ENCODE assay signal across 30 cellular contexts in genomic region chr17:19020016-19020415, GRCh38. TPM values are rescaled to one million over a fixed set of nuclear protein-coding genes. Genes with fewer than 3 reads are reported as not detected.
DNase-seq lines count a peak whose midpoint lies in the region; ATAC-seq and TF ChIP-seq lines count a peak whose summit lies in the region.
"Had no signal": no experiment of that assay in that cellular context is flagged by ENCODE, and none has a peak within 500 bp of the region (broad histone marks: within the 10 kb centered on the region; RNA-seq: fewer than 3 reads in every experiment).

No MANE protein-coding gene starts in this region.

- H3K36me3 Mint-ChIP-seq in stimulated activated memory B cell treated with anti-CD40 and anti-IgM and Interleukin-4, amounts not matched to agents 10 μg/mL and 1 μg/mL and 100 μg/mL, for 72 hours, result peaks cover 38% of the 10 kb centered on the region

- H3K27me3 Mint-ChIP-seq in stimulated activated memory B cell treated with anti-CD40 and anti-IgM and Interleukin-4, amounts not matched to agents 10 μg/mL and 1 μg/mL and 100 μg/mL, for 72 hours, result no peaks in the 10 kb centered on the region

- H3K4me3 Mint-ChIP-seq in stimulated activated memory B cell treated with anti-CD40 and anti-IgM and Interleukin-4, amounts not matched to agents 10 μg/mL and 1 μg/mL and 100 μg/mL, for 72 hours, result no peak overlapping the region
- H3K4me3 Mint-ChIP-seq: neural crest cell had no signal

- peak overlapping the region; percentile 61 for H3K27ac Mint-ChIP-seq in stimulated activated memory B cell treated with anti-CD40 and anti-IgM and Interleukin-4, amounts not matched to agents 10 μg/mL and 1 μg/mL and 100 μg/mL, for 72 hours
- H3K27ac Mint-ChIP-seq: progenitor cell of endocrine pancreas had no signal

- H3K27me3 ChIP-seq in right atrium auricular region, result no peaks in the 10 kb centered on the region
- H3K27me3 ChIP-seq in RWPE2 (ENCODE audit: insufficient read depth, poor library complexity, severe bottlenecking), result no peaks in the 10 kb centered on the region
- H3K27me3 ChIP-seq in left ventricle myocardium inferior (ENCODE audit: low read depth), result no peaks in the 10 kb centered on the region
- H3K27me3 ChIP-seq: left lung, SJSA1, testis, vagina had no signal

- H3K9me3 ChIP-seq in right atrium auricular region (no peaks in the 10 kb centered on the region), RWPE2 (ENCODE audit: severe bottlenecking) (no peaks in the 10 kb centered on the region), left ventricle myocardium inferior (replicated peaks) (no peaks in the 10 kb centered on the region)
- H3K9me3 ChIP-seq: HAP-1, left lung, SJSA1, testis, vagina had no signal

- ATAC-seq in Right ventricle myocardium inferior (no peak), RWPE2 (ENCODE audit: low read depth) (no peak), GM18858 (IDR thresholded peaks at IDR 0.05; ENCODE audit: unreplicated experiment) (no peak)
- no peak for ATAC-seq in stimulated activated memory B cell treated with anti-CD40 and anti-IgM and Interleukin-4, amounts not matched to agents 10 μg/mL and 1 μg/mL and 100 μg/mL, for 72 hours
- ATAC-seq: left lung, Panc1 had no signal

- intact Hi-C loops in Right ventricle myocardium inferior (cut with DNase I) (no loop called here), left ventricle myocardium inferior (cut with micrococcal nuclease) (no loop called here)

- peaks cover 74% of the 10 kb centered on the region for H3K4me1 Mint-ChIP-seq in stimulated activated memory B cell treated with anti-CD40 and anti-IgM and Interleukin-4, amounts not matched to agents 10 μg/mL and 1 μg/mL and 100 μg/mL, for 72 hours

- DNase-seq in Right ventricle myocardium inferior (ENCODE audit: missing footprints) (peak; percentile 30), right atrium auricular region (ENCODE audit: low spot score) (no peak), RWPE2 (ENCODE audit: low spot score) (peak; percentile 19), left ventricle myocardium inferior (peak; percentile 0), NCI-H2227 (lab: John Stamatoyannopoulos, UW; ENCODE audit: unreplicated experiment) (no peak), substantia nigra (lab: John Stamatoyannopoulos, UW) (no peak)
- DNase-seq: activated CD4-positive, alpha-beta T cell treated with anti-CD3 and anti-CD28 coated beads, Interleukin-2, amount 50 U/mL, for 4 hours; activated CD8-positive, alpha-beta memory T cell treated with anti-CD3 and anti-CD28 coated beads, Interleukin-2, amount 50 U/mL, for 48 hours; activated effector memory CD4-positive, alpha-beta T cell treated with Interleukin-2 at 50 U/mL for 16 hours; brain microvascular endothelial cell; C1 segment of cervical spinal cord; effector memory CD4-positive, alpha-beta T cell; foreskin fibroblast; Kasumi-1; midbrain; MV-4-11; NK-92 treated with Interleukin-12 subunit alpha and Interleukin-12 subunit beta, amount 100 ng/mL, for 24 hours; stimulated activated CD4-positive, alpha-beta T cell treated with anti-CD3 and anti-CD28 coated beads, Interleukin-1b, Interleukin-23, amount 100 ng/mL, for 48 hours; T-helper 1 cell; testis had no signal

- H3K36me3 ChIP-seq in right atrium auricular region (no peaks in the 10 kb centered on the region), RWPE2 (ENCODE audit: low read depth) (no peaks in the 10 kb centered on the region), left ventricle myocardium inferior (no peaks in the 10 kb centered on the region)
- H3K36me3 ChIP-seq: brain microvascular endothelial cell, HAP-1, left lung, SJSA1, vagina had no signal

- TF ChIP-seq CTCF in right atrium auricular region (IDR thresholded peaks at IDR 0.05), result no peak
- TF ChIP-seq CTCF in RWPE2 (IDR thresholded peaks at IDR 0.05; ENCODE audit: poor library complexity, severe bottlenecking), result no peak
- no peak for TF ChIP-seq CTCF in left ventricle myocardium inferior (IDR thresholded peaks at IDR 0.05; ENCODE audit: borderline replicate concordance)

- H3K4me1 ChIP-seq in right atrium auricular region, result no peaks in the 10 kb centered on the region
- peaks cover 5% of the 10 kb centered on the region for H3K4me1 ChIP-seq in RWPE2 (ENCODE audit: insufficient read depth, poor library complexity, severe bottlenecking)
- H3K4me1 ChIP-seq in left ventricle myocardium inferior, result no peaks in the 10 kb centered on the region
- H3K4me1 ChIP-seq: HAP-1, left lung, SJSA1, testis had no signal

- H3K4me3 ChIP-seq in right atrium auricular region (no peak overlapping the region), RWPE2 (ENCODE audit: severe bottlenecking) (no peak overlapping the region), left ventricle myocardium inferior (no peak overlapping the region)
- H3K4me3 ChIP-seq: HAP-1, left lung, SJSA1, skin epidermis, testis, vagina had no signal

- H3K9me3 Mint-ChIP-seq in stimulated activated memory B cell treated with anti-CD40 and anti-IgM and Interleukin-4, amounts not matched to agents 10 μg/mL and 1 μg/mL and 100 μg/mL, for 72 hours, result no peaks in the 10 kb centered on the region
- H3K9me3 Mint-ChIP-seq: neural crest cell had no signal

- no peak overlapping the region for H3K27ac ChIP-seq in right atrium auricular region
- H3K27ac ChIP-seq in RWPE2 (ENCODE audit: poor library complexity, severe bottlenecking), result no peak overlapping the region
- H3K27ac ChIP-seq in left ventricle myocardium inferior (replicated peaks), result no peak overlapping the region
- H3K27ac ChIP-seq in substantia nigra (ENCODE audit: low read depth, low read length, poor library complexity, severe bottlenecking), result no peak overlapping the region
- H3K27ac ChIP-seq: brain microvascular endothelial cell, left lung, SJSA1, skin epidermis, testis, vagina had no signal

RNA-seq across cellular contexts. Expression of gene FAM83G, which starts 15.5 kb away (rescaled TPM):
- 2.7 TPM for total RNA-seq in Right ventricle myocardium inferior
- total RNA-seq in right atrium auricular region, result 10 to 100 TPM; 14.0 to 50.9 TPM
- 2.2 TPM for total RNA-seq in left ventricle myocardium inferior

RNA-seq across cellular contexts. Expression of gene GRAP, which starts 26.7 kb away (rescaled TPM):
- total RNA-seq in Right ventricle myocardium inferior (2.0 TPM), right atrium auricular region (1 to 10 TPM; 2.5 to 5.6 TPM), left ventricle myocardium inferior (1.7 TPM)
- total RNA-seq: progenitor cell of endocrine pancreas had no signal

Comparison
In these comparisons a context has a peak if more than half of its experiments do, and no peak if none do; other contexts are left out.
1. DNase-seq: peak in Right ventricle myocardium inferior (single experiment), RWPE2 (single experiment) and left ventricle myocardium inferior (single experiment); none in right atrium auricular region (single experiment), NCI-H2227 (single experiment) and substantia nigra (0 of 49).